In the genomic region with DNA sequence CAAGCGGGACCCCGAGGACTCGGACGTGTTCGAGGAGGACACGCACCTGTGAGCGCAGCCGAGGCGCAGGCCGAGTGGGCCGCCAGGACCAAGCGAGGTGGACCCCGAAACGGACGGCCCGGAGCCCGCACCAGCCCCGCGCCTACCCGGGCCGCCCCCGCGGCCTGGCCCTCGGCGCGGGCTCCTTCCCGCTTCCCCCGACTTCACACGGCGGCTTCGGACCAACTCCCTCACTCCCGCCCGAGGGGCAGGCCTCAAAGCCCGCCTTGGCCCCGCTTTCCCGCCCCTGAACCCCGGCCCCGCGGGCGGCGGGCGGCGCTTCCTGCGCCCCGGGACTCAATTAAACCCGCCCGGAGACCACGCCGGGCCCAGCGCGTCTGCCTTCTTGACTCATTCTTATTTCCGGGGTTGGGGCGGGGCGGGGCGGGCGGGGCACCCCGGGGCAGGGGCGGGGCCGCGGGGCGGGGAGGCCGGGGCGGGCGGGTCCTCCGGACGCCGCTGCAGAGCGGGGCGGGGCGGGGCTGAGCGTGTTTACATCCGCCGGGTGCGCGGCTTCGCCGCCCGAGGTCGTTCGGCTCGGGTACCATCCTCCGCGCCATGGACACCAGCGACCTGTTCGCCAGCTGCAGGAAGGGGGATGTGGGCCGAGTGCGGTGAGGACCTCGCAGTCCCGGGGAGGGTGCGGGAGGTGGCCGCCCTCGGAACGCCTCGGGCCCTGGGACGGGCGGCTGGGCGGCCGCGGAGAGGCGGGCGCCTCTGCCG, we compare ENCODE assay signal across 8 cellular contexts. TPM values are rescaled to one million over a fixed set of nuclear protein-coding genes. Genes with fewer than 3 reads are reported as not detected.
DNase-seq lines count a peak whose midpoint lies in the region; ATAC-seq and TF ChIP-seq lines count a peak whose summit lies in the region.

A gene (plus strand): TSS at position 524 of the 762 bp plus-strand sequence. CDS start 74 bp downstream, at position 598.

- H3K4me3 ChIP-seq in AG04450 (ENCODE audit: low read depth, low read length): peak within 1 kb of the TSS; percentile 85
- H3K4me3 ChIP-seq in right lobe of liver: peak within 1 kb of the TSS; percentile 85 to 88 (median 88)

- H3K4me1 ChIP-seq in right lobe of liver: peaks cover 0 to 10% (median 3%) of the 10 kb centered on the region in 4 donors

- H3K4me3 Mint-ChIP-seq in dendritic cell treated with granulocyte-macrophage colony-stimulating factor and Interleukin-4, amounts not matched to agents 40 ng/mL and 50 ng/mL, for 4 days: peak within 1 kb of the TSS; percentile 81

- H3K4me1 Mint-ChIP-seq in dendritic cell treated with granulocyte-macrophage colony-stimulating factor and Interleukin-4, amounts not matched to agents 40 ng/mL and 50 ng/mL, for 4 days (ENCODE audit: low read depth): peaks cover 55% of the 10 kb centered on the region

- TF ChIP-seq CTCF in AG04450 (IDR thresholded peaks at IDR 0.05; ENCODE audit: low read depth, low read length) (no peak), right lobe of liver (IDR thresholded peaks at IDR 0.05) (no peak)

- 9% methylated on average over 11 of the region's 102 CpGs for WGBS in right lobe of liver (ENCODE audit: insufficient coverage, low coverage, low lambda C conversion rate, missing lambda C conversion rate)

- H3K27me3 Mint-ChIP-seq in dendritic cell treated with granulocyte-macrophage colony-stimulating factor and Interleukin-4, amounts not matched to agents 40 ng/mL and 50 ng/mL, for 4 days: no peaks in the 10 kb centered on the region

- intact Hi-C loops in dendritic cell treated with granulocyte-macrophage colony-stimulating factor and Interleukin-4, amounts not matched to agents 40 ng/mL and 50 ng/mL, for 4 days (cut with micrococcal nuclease): loop anchor here (5.0 kb wide), 2 partner anchors 80 to 380 kb away; a partner anchor contains a TSS
- intact Hi-C loops in right lobe of liver (cut with DNase I): loop anchor here in 1 of 2 donors (10.0 kb wide), 1 partner anchor 292 kb away; no protein-coding TSS in a partner anchor

- H3K36me3 Mint-ChIP-seq in dendritic cell treated with granulocyte-macrophage colony-stimulating factor and Interleukin-4, amounts not matched to agents 40 ng/mL and 50 ng/mL, for 4 days (ENCODE audit: low read depth): peaks cover 36% of the 10 kb centered on the region

- no peaks in the 10 kb centered on the region for H3K9me3 Mint-ChIP-seq in dendritic cell treated with granulocyte-macrophage colony-stimulating factor and Interleukin-4, amounts not matched to agents 40 ng/mL and 50 ng/mL, for 4 days

- H3K27ac ChIP-seq in AG04450 (ENCODE audit: low read depth, low read length) (peak within 1 kb of the TSS; percentile 2), right lobe of liver (peak within 1 kb of the TSS; percentile 74 to 90 (median 79))

- H3K27ac Mint-ChIP-seq in dendritic cell treated with granulocyte-macrophage colony-stimulating factor and Interleukin-4, amounts not matched to agents 40 ng/mL and 50 ng/mL, for 4 days: peak within 1 kb of the TSS; percentile 89

- H3K9me3 ChIP-seq in AG04450 (ENCODE audit: control insufficient read depth, insufficient read depth, low read length): no peaks in the 10 kb centered on the region; the same call in 1 of the 2 replicates
- no peaks in the 10 kb centered on the region for H3K9me3 ChIP-seq in right lobe of liver

- DNase-seq in AG04450 (ENCODE audit: low read depth, low spot score) (no peak), NCI-H524 treated with DMSO at 0.1 percent for 48 hours (lab: John Stamatoyannopoulos, UW) (peak; percentile 3), right lobe of liver (peak; percentile 91 to 93 (median 93))
- peak; percentile 67 to 76 for DNase-seq in activated CD4-positive, alpha-beta T cell treated with anti-CD3 and anti-CD28 coated beads, Interleukin-2, amount 50 U/mL, for 24 hours (ENCODE audit: low read depth in 1 of 2, low spot score in 1 of 2)
- DNase-seq in stimulated activated CD4-positive, alpha-beta T cell treated with anti-CD3 and anti-CD28 coated beads, Interleukin-4, amount 100 ng/mL, for 48 hours (ENCODE audit: low read depth in 2 of 2): peak; percentile 84

- peak; percentile 78 for TF ChIP-seq POLR2A in right lobe of liver (IDR thresholded peaks at IDR 0.05)

- no peaks in the 10 kb centered on the region for H3K36me3 ChIP-seq in right lobe of liver

- H3K27me3 ChIP-seq in AG04450 (ENCODE audit: control insufficient read depth, insufficient read depth, low read length) (no peaks in the 10 kb centered on the region), right lobe of liver (no peaks in the 10 kb centered on the region)

- CTCF ChIA-PET in AG04450 (lab: Charles Lee): interaction anchor here (0.5 to 1.0 kb wide), 3 partner anchors 16 to 149 kb away, joined by 3 to 5 read pairs (median 3); a partner anchor contains a TSS

- POLR2A ChIA-PET in AG04450 (lab: Yijun Ruan, JAX): interaction anchor here (0.7 to 1.6 kb wide), 2 partner anchors 11 to 119 kb away, joined by 3 read pairs; no protein-coding TSS in a partner anchor

- peak; percentile 82 for ATAC-seq in GM19023 (IDR thresholded peaks at IDR 0.05; ENCODE audit: unreplicated experiment)
- peak; percentile 73 for ATAC-seq in HG03175 (IDR thresholded peaks at IDR 0.05; ENCODE audit: unreplicated experiment)
- peak; percentile 87 to 96 (median 90) for ATAC-seq in right lobe of liver

RNA-seq across cellular contexts. Expression of the gene that starts here (rescaled TPM):
- polyA plus RNA-seq in AG04450 (2011; rRNA removed): 15.5 and 19.5 TPM in 2 replicates
- polyA minus RNA-seq in AG04450 (2011; rRNA and poly(A)+ RNA removed): 22.1 and 30.5 TPM in 2 replicates
- total RNA-seq in right lobe of liver: 10 to 100 TPM in 5 of 6 experiments, 1 to 10 TPM in 1; 9.4 to 20.3 (median 12.2) TPM
